Comparison of ENCODE assay signal across 9 cellular contexts in genomic region chr16:2196162-2196980, GRCh38. TPM values are rescaled to one million over a fixed set of nuclear protein-coding genes. Genes with fewer than 3 reads are reported as not detected.
A peak's percentile ranks its signal among the peaks of the same experiment; 100 is the strongest.
DNase-seq lines count a peak whose midpoint lies in the region; ATAC-seq, FAIRE-seq and TF ChIP-seq lines count a peak whose summit lies in the region.
"Had no signal": no experiment of that assay in that cellular context is flagged by ENCODE, and none has a peak within 500 bp of the region (broad histone marks: within the 10 kb centered on the region; RNA-seq: fewer than 3 reads in every experiment).

Gene CASKIN1 (minus strand): TSS chr16:2196605. CDS start chr16:2196432, 173 bp downstream.

- no peak for FAIRE-seq in kidney (lab: Jason Lieb, UNC)

- CTCF ChIA-PET in CD4-positive, alpha-beta memory T cell (lab: Charles Lee; ENCODE audit: partially characterized antibody), result interaction anchor here (1.8 to 3.3 kb wide), 2 partner anchors 29 to 55 kb away, joined by 6 to 42 read pairs; partner anchors contain the start of gene ECI1
- CTCF ChIA-PET in naive thymus-derived CD4-positive, alpha-beta T cell (lab: Charles Lee), result interaction anchor here (0.7 to 3.7 kb wide), 2 partner anchors 34 to 55 kb away, joined by 3 to 32 read pairs; partner anchors contain the start of gene ECI1

- intact Hi-C loops in CD4-positive, alpha-beta memory T cell (cut with micrococcal nuclease), result no loop called here
- intact Hi-C loops in naive thymus-derived CD4-positive, alpha-beta T cell (cut with micrococcal nuclease), result no loop called here
- intact Hi-C loops in kidney (cut with DNase I), result no loop called here

- H3K27ac ChIP-seq in CD4-positive, alpha-beta memory T cell (ENCODE audit: low read depth, low read length), result no peak within 1 kb of the TSS
- no peak within 1 kb of the TSS for H3K27ac ChIP-seq in naive thymus-derived CD4-positive, alpha-beta T cell (ENCODE audit: low read depth, low read length)
- H3K27ac ChIP-seq in kidney (ENCODE audit: low read depth in 2 of 2, low read length in 2 of 2), result no peak within 1 kb of the TSS

- no peaks in the 10 kb centered on the region for H3K36me3 Mint-ChIP-seq in CD4-positive, alpha-beta memory T cell
- H3K36me3 Mint-ChIP-seq in IgD-negative memory B cell, result peaks cover 1% of the 10 kb centered on the region
- no peaks in the 10 kb centered on the region for H3K36me3 Mint-ChIP-seq in naive thymus-derived CD4-positive, alpha-beta T cell

- peaks cover 30% of the 10 kb centered on the region for H3K27me3 ChIP-seq in CD4-positive, alpha-beta memory T cell (ENCODE audit: insufficient read depth, low read length)
- peaks cover 6 to 11% of the 10 kb centered on the region in 2 donors for H3K27me3 ChIP-seq in naive thymus-derived CD4-positive, alpha-beta T cell (ENCODE audit: control insufficient read depth in 2 of 2, insufficient read depth in 2 of 2, low read length in 2 of 2)

- H3K27me3 Mint-ChIP-seq in CD4-positive, alpha-beta memory T cell, result peaks cover 17 to 19% of the 10 kb centered on the region in 2 donors
- H3K27me3 Mint-ChIP-seq in IgD-negative memory B cell, result peaks cover 32% of the 10 kb centered on the region
- H3K27me3 Mint-ChIP-seq in naive thymus-derived CD4-positive, alpha-beta T cell, result peaks cover 14 to 45% (median 16%) of the 10 kb centered on the region in 5 donors

- POLR2A ChIA-PET in CD4-positive, alpha-beta memory T cell (lab: Charles Lee; ENCODE audit: partially characterized antibody), result interaction anchor here (1.5 to 3.6 kb wide), 3 partner anchors 8 to 55 kb away, joined by 3 to 29 read pairs (median 24); partner anchors contain the start of genes ECI1, MLST8 and PGP
- POLR2A ChIA-PET in naive thymus-derived CD4-positive, alpha-beta T cell (lab: Charles Lee), result interaction anchor here (0.5 to 2.4 kb wide), 3 partner anchors 8 to 55 kb away, joined by 5 to 9 read pairs (median 8); partner anchors contain the start of genes ECI1 and MLST8

- TF ChIP-seq CTCF in kidney (IDR thresholded peaks at IDR 0.05; ENCODE audit: borderline replicate concordance, extremely low read depth, insufficient read depth), result no peak

- peak; percentile 59 for ATAC-seq in naive thymus-derived CD4-positive, alpha-beta T cell
- ATAC-seq in HG03095 (IDR thresholded peaks at IDR 0.05; ENCODE audit: unreplicated experiment) (no peak), HG02852 (IDR thresholded peaks at IDR 0.05; ENCODE audit: unreplicated experiment) (no peak)

- peaks cover 2 to 13% (median 7%) of the 10 kb centered on the region in 4 donors for H3K4me1 Mint-ChIP-seq in CD4-positive, alpha-beta memory T cell
- H3K4me1 Mint-ChIP-seq in IgD-negative memory B cell, result peaks cover 0 to 3% (median 3%) of the 10 kb centered on the region in 3 donors
- peaks cover 0 to 6% (median 4%) of the 10 kb centered on the region in 7 donors for H3K4me1 Mint-ChIP-seq in naive thymus-derived CD4-positive, alpha-beta T cell

- in situ Hi-C loops in T47D (cut with HindIII; ENCODE audit: low pct_unique_long_range_greater_than_20kb, low sequenced_read_pairs), result no loop called here

- no peaks in the 10 kb centered on the region for H3K36me3 ChIP-seq in CD4-positive, alpha-beta memory T cell (ENCODE audit: insufficient read depth, low read length)
- H3K36me3 ChIP-seq in naive thymus-derived CD4-positive, alpha-beta T cell (ENCODE audit: control insufficient read depth in 2 of 3, insufficient read depth in 3 of 3, low read length in 3 of 3), result no peaks in the 10 kb centered on the region
- no peaks in the 10 kb centered on the region for H3K36me3 ChIP-seq in kidney (ENCODE audit: control insufficient read depth in 1 of 2, insufficient read depth in 2 of 2, low read length in 2 of 2)

- peak within 1 kb of the TSS in 7 of 8 donors; percentile 40 to 62 (median 44) for H3K4me3 Mint-ChIP-seq in CD4-positive, alpha-beta memory T cell
- peak within 1 kb of the TSS in 3 of 4 donors; percentile 41 to 79 (median 70) for H3K4me3 Mint-ChIP-seq in IgD-negative memory B cell
- peak within 1 kb of the TSS in 9 of 10 donors; percentile 43 to 84 (median 61) for H3K4me3 Mint-ChIP-seq in naive thymus-derived CD4-positive, alpha-beta T cell

- no peaks in the 10 kb centered on the region for H3K9me3 Mint-ChIP-seq in CD4-positive, alpha-beta memory T cell
- no peaks in the 10 kb centered on the region for H3K9me3 Mint-ChIP-seq in IgD-negative memory B cell
- no peaks in the 10 kb centered on the region for H3K9me3 Mint-ChIP-seq in naive thymus-derived CD4-positive, alpha-beta T cell

- H3K9me3 ChIP-seq in CD4-positive, alpha-beta memory T cell (ENCODE audit: control insufficient read depth in 1 of 2, low read length in 2 of 2), result no peaks in the 10 kb centered on the region
- no peaks in the 10 kb centered on the region for H3K9me3 ChIP-seq in naive thymus-derived CD4-positive, alpha-beta T cell (ENCODE audit: control insufficient read depth in 2 of 3, low read length in 3 of 3)
- no peaks in the 10 kb centered on the region for H3K9me3 ChIP-seq in kidney (ENCODE audit: control insufficient read depth in 1 of 2, low read length in 2 of 2)

- peak within 1 kb of the TSS in 1 of 2 donors; percentile 31 for H3K4me3 ChIP-seq in CD4-positive, alpha-beta memory T cell (ENCODE audit: low read length in 2 of 2)
- no peak within 1 kb of the TSS for H3K4me3 ChIP-seq in naive thymus-derived CD4-positive, alpha-beta T cell (ENCODE audit: low read length)
- no peak within 1 kb of the TSS for H3K4me3 ChIP-seq in kidney (ENCODE audit: low read length in 2 of 2)
- H3K4me3 ChIP-seq: lung had no signal

- H3K9ac ChIP-seq in kidney (ENCODE audit: low read length in 2 of 2), result no peak within 1 kb of the TSS

- no peak for DNase-seq in CD4-positive, alpha-beta memory T cell
- peak; percentile 32 to 51 for DNase-seq in T47D (ENCODE audit: low read depth in 1 of 2, low spot score in 1 of 2)
- DNase-seq in naive thymus-derived CD4-positive, alpha-beta T cell, result peak in 1 of 9 donors; percentile 56
- DNase-seq in kidney, result no peak
- no peak for DNase-seq in effector CD4-positive, alpha-beta T cell

- no peak within 1 kb of the TSS for H3K27ac Mint-ChIP-seq in CD4-positive, alpha-beta memory T cell
- no peak within 1 kb of the TSS for H3K27ac Mint-ChIP-seq in IgD-negative memory B cell
- no peak within 1 kb of the TSS for H3K27ac Mint-ChIP-seq in naive thymus-derived CD4-positive, alpha-beta T cell

- peaks cover 11% of the 10 kb centered on the region for H3K4me1 ChIP-seq in CD4-positive, alpha-beta memory T cell (ENCODE audit: insufficient read depth, low read length)
- peaks cover 0 to 8% of the 10 kb centered on the region in 2 donors for H3K4me1 ChIP-seq in naive thymus-derived CD4-positive, alpha-beta T cell (ENCODE audit: control insufficient read depth in 2 of 2, insufficient read depth in 2 of 2, low read length in 2 of 2)
- peaks cover 0 to 3% of the 10 kb centered on the region in 2 donors for H3K4me1 ChIP-seq in kidney (ENCODE audit: control insufficient read depth in 1 of 2, insufficient read depth in 1 of 2, low read depth in 1 of 2, low read length in 2 of 2)

RNA-seq across cellular contexts. Expression of gene CASKIN1, which starts in this region (rescaled TPM):
- total RNA-seq in CD4-positive, alpha-beta memory T cell, result not detected
- polyA plus RNA-seq in CD4-positive, alpha-beta memory T cell, result not detected
- not detected for polyA plus RNA-seq in IgD-negative memory B cell
- total RNA-seq in naive thymus-derived CD4-positive, alpha-beta T cell, result under 1 TPM in 1 of 5 experiments, not detected in 4; 0.19 TPM
- polyA plus RNA-seq in naive thymus-derived CD4-positive, alpha-beta T cell, result not detected
- 0.66 TPM for total RNA-seq in kidney
- polyA plus RNA-seq in kidney (ENCODE audit: insufficient read depth, low read depth, low replicate concordance), result 0.30 TPM

Comparison
In these comparisons a context has a peak if more than half of its experiments do, and no peak if none do; other contexts are left out.
1. Peak in ATAC-seq in naive thymus-derived CD4-positive, alpha-beta T cell; RNA of the gene not detected or under 1 TPM.
2. DNase-seq: peak in T47D (2 of 2); none in CD4-positive, alpha-beta memory T cell (0 of 5), kidney (single experiment) and effector CD4-positive, alpha-beta T cell (single experiment).
3. Peak in every context shown above with its lines, with median percentiles within 50 percentile points of each other: H3K4me3 Mint-ChIP-seq.